In genomic region chr17:5437721-5438317, GRCh38 we compare ENCODE assay signal across 8 cellular contexts. TPM values are rescaled to one million over a fixed set of nuclear protein-coding genes. Genes with fewer than 3 reads are reported as not detected.
DNase-seq lines count a peak whose midpoint lies in the region; ATAC-seq and TF ChIP-seq lines count a peak whose summit lies in the region.

No MANE protein-coding gene starts in this region.

- TF ChIP-seq CTCF in tibial artery (IDR thresholded peaks at IDR 0.05), result no peak

- peak overlapping the region; percentile 88 to 99 for H3K4me3 Mint-ChIP-seq in activated T-cell treated with anti-CD3 and anti-CD28 coated beads, Interleukin-2, amount 50 U/mL, for 72 hours
- H3K4me3 Mint-ChIP-seq in activated naive CD8-positive, alpha-beta T cell treated with anti-CD3 and anti-CD28 coated beads, Interleukin-2, amount 10 ng/mL, durations not matched to agents 7 days and 5 days, result peak overlapping the region; percentile 85

- H3K36me3 ChIP-seq in tibial artery, result peaks cover 24 to 42% (median 36%) of the 10 kb centered on the region in 3 donors

- intact Hi-C loops in tibial artery (cut with DNase I; ENCODE audit: low total_unique reads), result no loop called here

- POLR2A ChIA-PET in activated naive CD8-positive, alpha-beta T cell treated with anti-CD3 and anti-CD28 coated beads, Interleukin-2, amount 10 ng/mL, durations not matched to agents 7 days and 5 days (lab: Charles Lee), result interaction anchor here (0.9 to 3.0 kb wide), 3 partner anchors 14 to 246 kb away, joined by 3 to 17 read pairs (median 10); partner anchors contain the start of genes NUP88, RPAIN and ZNF594

- H3K4me1 ChIP-seq in tibial artery, result peaks cover 0 to 24% (median 18%) of the 10 kb centered on the region in 4 donors

- H3K9me3 Mint-ChIP-seq in activated T-cell treated with anti-CD3 and anti-CD28 coated beads, Interleukin-2, amount 50 U/mL, for 72 hours, result no peaks in the 10 kb centered on the region
- H3K9me3 Mint-ChIP-seq in activated naive CD8-positive, alpha-beta T cell treated with anti-CD3 and anti-CD28 coated beads, Interleukin-2, amount 10 ng/mL, durations not matched to agents 7 days and 5 days, result no peaks in the 10 kb centered on the region

- H3K4me1 Mint-ChIP-seq in activated T-cell treated with anti-CD3 and anti-CD28 coated beads, Interleukin-2, amount 50 U/mL, for 72 hours (ENCODE audit: low read depth), result peaks cover 45% of the 10 kb centered on the region
- H3K4me1 Mint-ChIP-seq in activated naive CD8-positive, alpha-beta T cell treated with anti-CD3 and anti-CD28 coated beads, Interleukin-2, amount 10 ng/mL, durations not matched to agents 7 days and 5 days, result peaks cover 30% of the 10 kb centered on the region

- peak overlapping the region; percentile 77 for H3K27ac ChIP-seq in tibial artery

- ATAC-seq in activated T-cell treated with anti-CD3 and anti-CD28 coated beads, Interleukin-2, amount 50 U/mL, for 72 hours (replicated peaks in 1 of 2), result no peak
- no peak for ATAC-seq in activated naive CD8-positive, alpha-beta T cell treated with anti-CD3 and anti-CD28 coated beads, Interleukin-2, amount 10 ng/mL, durations not matched to agents 7 days and 5 days (ENCODE audit: low read depth)
- ATAC-seq in GM21619 (IDR thresholded peaks at IDR 0.05; ENCODE audit: unreplicated experiment) (no peak), HG03045 (IDR thresholded peaks at IDR 0.05; ENCODE audit: unreplicated experiment) (no peak)

- no peak for DNase-seq in activated T-cell treated with anti-CD3 and anti-CD28 coated beads, Interleukin-2, amount 50 U/mL, for 72 hours
- DNase-seq in activated T-cell treated with anti-CD3 and anti-CD28 coated beads, Interleukin-2, amount 50 U/mL, for 1 hour, result no peak
- DNase-seq in activated naive CD8-positive, alpha-beta T cell treated with anti-CD3 and anti-CD28 coated beads, Interleukin-2, amount 10 ng/mL, durations not matched to agents 7 days and 5 days, result no peak
- DNase-seq in iris pigment epithelial cell (ENCODE audit: low read depth), result peak; percentile 66
- DNase-seq in tibial artery, result no peak
- no peak for DNase-seq in inferior parietal cortex (ENCODE audit: extremely low spot score)

- H3K4me3 ChIP-seq in tibial artery, result peak overlapping the region; percentile 69 to 72

- peaks cover 2 to 17% of the 10 kb centered on the region in 2 donors for H3K36me3 Mint-ChIP-seq in activated T-cell treated with anti-CD3 and anti-CD28 coated beads, Interleukin-2, amount 50 U/mL, for 72 hours (ENCODE audit: insufficient read depth in 2 of 2)
- peaks cover 29% of the 10 kb centered on the region for H3K36me3 Mint-ChIP-seq in activated naive CD8-positive, alpha-beta T cell treated with anti-CD3 and anti-CD28 coated beads, Interleukin-2, amount 10 ng/mL, durations not matched to agents 7 days and 5 days

- no peaks in the 10 kb centered on the region for H3K27me3 Mint-ChIP-seq in activated T-cell treated with anti-CD3 and anti-CD28 coated beads, Interleukin-2, amount 50 U/mL, for 72 hours (ENCODE audit: low read depth)
- H3K27me3 Mint-ChIP-seq in activated naive CD8-positive, alpha-beta T cell treated with anti-CD3 and anti-CD28 coated beads, Interleukin-2, amount 10 ng/mL, durations not matched to agents 7 days and 5 days, result no peaks in the 10 kb centered on the region

- no peaks in the 10 kb centered on the region for H3K27me3 ChIP-seq in tibial artery

- no peaks in the 10 kb centered on the region for H3K9me3 ChIP-seq in tibial artery

- peak overlapping the region; percentile 97 for H3K27ac Mint-ChIP-seq in activated T-cell treated with anti-CD3 and anti-CD28 coated beads, Interleukin-2, amount 50 U/mL, for 72 hours
- H3K27ac Mint-ChIP-seq in activated naive CD8-positive, alpha-beta T cell treated with anti-CD3 and anti-CD28 coated beads, Interleukin-2, amount 10 ng/mL, durations not matched to agents 7 days and 5 days, result peak overlapping the region; percentile 96

RNA-seq across cellular contexts. Expression of gene C1QBP, which starts 1.1 kb away (rescaled TPM):
- 100 to 1,000 TPM; 203 to 206 TPM for total RNA-seq in activated T-cell treated with anti-CD3 and anti-CD28 coated beads, Interleukin-2, amount 50 U/mL, for 72 hours
- 100 to 1,000 TPM; 109 to 112 TPM for total RNA-seq in activated naive CD8-positive, alpha-beta T cell treated with anti-CD3 and anti-CD28 coated beads, Interleukin-2, amount 10 ng/mL, durations not matched to agents 7 days and 5 days

RNA-seq across cellular contexts. Expression of gene RPAIN, which starts 17.8 kb away (rescaled TPM):
- total RNA-seq in activated T-cell treated with anti-CD3 and anti-CD28 coated beads, Interleukin-2, amount 50 U/mL, for 72 hours, result 10 to 100 TPM; 62.6 to 65.0 TPM
- 10 to 100 TPM; 61.9 to 63.9 TPM for total RNA-seq in activated naive CD8-positive, alpha-beta T cell treated with anti-CD3 and anti-CD28 coated beads, Interleukin-2, amount 10 ng/mL, durations not matched to agents 7 days and 5 days

RNA-seq across cellular contexts. Expression of gene NUP88, which starts 18.4 kb away (rescaled TPM):
- 100 to 1,000 TPM in 1 of 2 donors, 10 to 100 TPM in 1; 97.4 to 103 TPM for total RNA-seq in activated T-cell treated with anti-CD3 and anti-CD28 coated beads, Interleukin-2, amount 50 U/mL, for 72 hours
- 10 to 100 TPM; 93.6 to 99.5 TPM for total RNA-seq in activated naive CD8-positive, alpha-beta T cell treated with anti-CD3 and anti-CD28 coated beads, Interleukin-2, amount 10 ng/mL, durations not matched to agents 7 days and 5 days

RNA-seq across cellular contexts. Expression of gene DHX33, which starts 31.0 kb away (rescaled TPM):
- total RNA-seq in activated T-cell treated with anti-CD3 and anti-CD28 coated beads, Interleukin-2, amount 50 U/mL, for 72 hours, result 10 to 100 TPM; 20.6 to 26.4 TPM
- total RNA-seq in activated naive CD8-positive, alpha-beta T cell treated with anti-CD3 and anti-CD28 coated beads, Interleukin-2, amount 10 ng/mL, durations not matched to agents 7 days and 5 days, result 10 to 100 TPM; 14.4 to 14.5 TPM

RNA-seq across cellular contexts. Expression of gene DERL2, which starts 48.2 kb away (rescaled TPM):
- total RNA-seq in activated T-cell treated with anti-CD3 and anti-CD28 coated beads, Interleukin-2, amount 50 U/mL, for 72 hours, result 10 to 100 TPM; 71.5 to 87.3 TPM
- 10 to 100 TPM; 68.6 to 72.3 TPM for total RNA-seq in activated naive CD8-positive, alpha-beta T cell treated with anti-CD3 and anti-CD28 coated beads, Interleukin-2, amount 10 ng/mL, durations not matched to agents 7 days and 5 days
